Comparison of ENCODE assay signal across 20 cellular contexts in the genomic region with DNA sequence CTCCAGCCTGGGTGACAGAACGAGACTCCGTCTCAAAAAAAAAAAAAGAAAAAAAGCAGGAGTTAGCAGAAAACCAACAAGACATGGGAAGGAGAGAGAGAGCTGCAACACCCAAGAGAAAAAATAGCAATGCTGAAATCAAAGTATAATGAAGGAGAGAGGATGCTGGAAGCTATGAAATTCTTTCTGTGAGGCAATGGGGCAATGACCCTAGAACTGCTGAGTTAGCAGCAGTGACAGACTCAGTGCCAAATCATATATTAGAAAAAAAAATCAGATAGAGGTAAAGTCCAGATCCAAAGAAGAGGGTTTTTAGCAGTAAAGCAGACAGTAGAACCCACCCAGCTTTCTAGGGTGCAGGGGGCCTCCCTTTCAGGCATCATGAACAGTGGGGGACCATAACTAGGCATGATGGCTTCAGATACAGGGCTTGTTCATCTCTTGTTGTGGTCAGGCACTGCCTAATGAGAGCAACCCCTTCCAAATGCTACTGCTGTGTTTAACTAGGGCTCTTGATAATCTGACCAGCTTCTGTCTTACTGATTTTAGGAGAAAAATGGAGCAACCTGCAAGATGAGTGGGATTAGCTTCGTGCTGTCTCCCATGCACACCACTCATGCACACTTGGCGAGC. TPM values are rescaled to one million over a fixed set of nuclear protein-coding genes. Genes with fewer than 3 reads are reported as not detected.
DNase-seq lines count a peak whose midpoint lies in the region; ATAC-seq, FAIRE-seq and TF ChIP-seq lines count a peak whose summit lies in the region.
"Had no signal": no experiment of that assay in that cellular context is flagged by ENCODE, and none has a peak within 500 bp of the region (broad histone marks: within the 10 kb centered on the region; RNA-seq: fewer than 3 reads in every experiment).

No MANE protein-coding gene starts in this region.

- H3K4me2 ChIP-seq in K562 (ENCODE audit: insufficient read depth, low read length) (no peak overlapping the region), HepG2 (ENCODE audit: low read depth, low read length) (no peak overlapping the region), neuronal stem cell (ENCODE audit: insufficient read depth, low read length, poor library complexity, severe bottlenecking) (no peak overlapping the region)

- H3K27ac ChIP-seq in K562 (ENCODE audit: extremely low read depth, low read depth, low read length), result no peak overlapping the region
- no peak overlapping the region for H3K27ac ChIP-seq in HepG2 (ENCODE audit: extremely low read length, insufficient read depth, low read length)
- H3K27ac ChIP-seq in neuronal stem cell (replicated peaks; ENCODE audit: low read length), result no peak overlapping the region
- H3K27ac ChIP-seq in CD4-positive, alpha-beta T cell (ENCODE audit: low read depth, low read length), result no peak overlapping the region
- H3K27ac ChIP-seq: GM23248 had no signal

- H3K79me1 ChIP-seq in neuronal stem cell (ENCODE audit: low read depth, low read length), result no peaks in the 10 kb centered on the region

- no peak overlapping the region for H3K14ac ChIP-seq in neuronal stem cell (ENCODE audit: low read length)

- no peak overlapping the region for H3K23ac ChIP-seq in neuronal stem cell (ENCODE audit: low read depth, low read length, poor library complexity)

- no peak overlapping the region for H2BK12ac ChIP-seq in neuronal stem cell (ENCODE audit: low read length)

- no peak overlapping the region for H2AFZ ChIP-seq in K562 (ENCODE audit: low read depth, low read length)
- no peak overlapping the region for H2AFZ ChIP-seq in HepG2 (ENCODE audit: low read length)
- no peak overlapping the region for H2AFZ ChIP-seq in neuronal stem cell (ENCODE audit: low read length)
- H2AFZ ChIP-seq: GM23248 had no signal

- H3K9ac ChIP-seq in K562 (ENCODE audit: insufficient read depth in 1 of 2, low read depth in 2 of 2, low read length in 2 of 2) (no peak overlapping the region), HepG2 (ENCODE audit: insufficient read depth, low read depth, low read length) (no peak overlapping the region), neuronal stem cell (ENCODE audit: low read depth, low read length, poor library complexity) (no peak overlapping the region)
- H3K9ac ChIP-seq: GM23248 had no signal

- H4K91ac ChIP-seq in neuronal stem cell (ENCODE audit: low read depth, low read length, poor library complexity), result no peak overlapping the region

- no peak overlapping the region for H3K4ac ChIP-seq in neuronal stem cell (ENCODE audit: low read length)

- TF ChIP-seq EP300 in K562 (IDR thresholded peaks at IDR 0.05; ENCODE audit: low read length) (no peak), HepG2 (IDR thresholded peaks at IDR 0.05; ENCODE audit: low read depth in 2 of 2, low read length in 2 of 2) (no peak), HepG2 (CRISPR knock-in tag; IDR thresholded peaks at IDR 0.05; ENCODE audit: borderline replicate concordance) (no peak)

- FAIRE-seq in K562 (lab: Jason Lieb, UNC) (no peak), HepG2 (lab: Jason Lieb, UNC) (no peak)
- FAIRE-seq: G401.6, GM12892, GM19239 had no signal

- H3K4me1 ChIP-seq in K562 (replicated peaks in 1 of 2; ENCODE audit: control insufficient read depth in 2 of 2, insufficient read depth in 2 of 2, low read length in 2 of 2), result no peaks in the 10 kb centered on the region
- peaks cover 82% of the 10 kb centered on the region for H3K4me1 ChIP-seq in HepG2 (ENCODE audit: insufficient read depth, low read length)
- H3K4me1 ChIP-seq in neuronal stem cell (ENCODE audit: control insufficient read depth in 2 of 2, insufficient read depth in 1 of 2, low read depth in 1 of 2, low read length in 2 of 2), result peaks cover under 1 to 8% of the 10 kb centered on the region in 2 donors

- peak overlapping the region; percentile 62 for H3K18ac ChIP-seq in neuronal stem cell (ENCODE audit: low read length)

- TF ChIP-seq RAD21 in K562 (CRISPR knock-in tag; conservative IDR thresholded peaks at IDR 0.05 in 1 of 2, IDR thresholded peaks at IDR 0.05 in 1 of 2) (no peak), HepG2 (CRISPR knock-in tag; IDR thresholded peaks at IDR 0.05) (no peak)

- no peak overlapping the region for H2BK5ac ChIP-seq in neuronal stem cell (ENCODE audit: low read length)

- peaks cover 23% of the 10 kb centered on the region for H3K27me3 Mint-ChIP-seq in CD4-positive, alpha-beta T cell

- H4K20me1 ChIP-seq in K562 (replicated peaks; ENCODE audit: control insufficient read depth, insufficient read depth, low read length) (no peaks in the 10 kb centered on the region), HepG2 (ENCODE audit: insufficient read depth, low read length) (no peaks in the 10 kb centered on the region)

- ATAC-seq in K562, result no peak
- ATAC-seq in HepG2, result no peak
- ATAC-seq in CD4-positive, alpha-beta T cell (ENCODE audit: poor library complexity), result no peak
- ATAC-seq in stimulated activated effector memory CD8-positive, alpha-beta T cell treated with anti-CD3 and anti-CD28 coated beads, Interleukin-12 subunit alpha, Interleukin-12 subunit beta, amount 100 ng/mL, for 72 hours, result no peak
- ATAC-seq: CD8-positive, alpha-beta T cell had no signal

- H3K27ac Mint-ChIP-seq in CD4-positive, alpha-beta T cell, result no peak overlapping the region
- no peak overlapping the region for H3K27ac Mint-ChIP-seq in stimulated activated effector memory CD8-positive, alpha-beta T cell treated with anti-CD3 and anti-CD28 coated beads, Interleukin-12 subunit alpha, Interleukin-12 subunit beta, amount 100 ng/mL, for 72 hours
- H3K27ac Mint-ChIP-seq: CD8-positive, alpha-beta T cell had no signal

- H3K4me3 ChIP-seq in K562, result no peak overlapping the region
- H3K4me3 ChIP-seq in HepG2 (replicated peaks in 1 of 3; ENCODE audit: insufficient read depth in 1 of 3, low read depth in 2 of 3, low read length in 3 of 3), result no peak overlapping the region
- no peak overlapping the region for H3K4me3 ChIP-seq in neuronal stem cell (ENCODE audit: low read length in 2 of 2)
- H3K4me3 ChIP-seq: GM23248, HAP-1 had no signal

- BruUV-seq in K562 (replicated peaks; lab: Mats Ljungman, UMichigan), result no TSS peak
- no TSS peak for BruUV-seq in HepG2 (replicated peaks; lab: Mats Ljungman, UMichigan)

- no peak for TF ChIP-seq POLR2A in K562 (conservative IDR thresholded peaks at IDR 0.05)
- no peak for TF ChIP-seq POLR2A in HepG2 (IDR thresholded peaks at IDR 0.05; ENCODE audit: insufficient read depth in 1 of 2, low read depth in 2 of 2, low read length in 2 of 2)

- H2BK120ac ChIP-seq in neuronal stem cell (ENCODE audit: low read depth, low read length), result no peak overlapping the region

- CTCF ChIA-PET in K562 (lab: Yijun Ruan, JAX; ENCODE audit: low intra/inter-chr PET ratio), result no interaction called here
- CTCF ChIA-PET in HepG2 (lab: Yijun Ruan, JAX; ENCODE audit: low intra/inter-chr PET ratio, low total read pairs), result no interaction called here
- CTCF ChIA-PET in CD4-positive, alpha-beta T cell (lab: Charles Lee), result no interaction called here

- H3K4me1 Mint-ChIP-seq in CD4-positive, alpha-beta T cell (ENCODE audit: low read depth), result no peaks in the 10 kb centered on the region
- no peaks in the 10 kb centered on the region for H3K4me1 Mint-ChIP-seq in stimulated activated effector memory CD8-positive, alpha-beta T cell treated with anti-CD3 and anti-CD28 coated beads, Interleukin-12 subunit alpha, Interleukin-12 subunit beta, amount 100 ng/mL, for 72 hours

- H2AK5ac ChIP-seq in neuronal stem cell (ENCODE audit: low read depth, low read length), result no peak overlapping the region

- no peaks in the 10 kb centered on the region for H3K9me3 ChIP-seq in K562 (replicated peaks; ENCODE audit: control insufficient read depth, insufficient read depth, low read depth, low read length)
- H3K9me3 ChIP-seq in HepG2 (ENCODE audit: low read length), result no peaks in the 10 kb centered on the region
- H3K9me3 ChIP-seq in neuronal stem cell (replicated peaks in 1 of 2; ENCODE audit: control insufficient read depth in 2 of 2, insufficient read depth in 1 of 2, low read depth in 1 of 2, low read length in 2 of 2), result no peaks in the 10 kb centered on the region
- no peaks in the 10 kb centered on the region for H3K9me3 ChIP-seq in CD4-positive, alpha-beta T cell (ENCODE audit: control insufficient read depth, low read length)
- H3K9me3 ChIP-seq: Caco-2, HAP-1 had no signal

- no peak overlapping the region for H4K8ac ChIP-seq in neuronal stem cell (ENCODE audit: low read depth, low read length)

- no peaks in the 10 kb centered on the region for H3K9me1 ChIP-seq in K562 (ENCODE audit: control insufficient read depth, insufficient read depth, low read length)

- no peak overlapping the region for H3K4me3 Mint-ChIP-seq in CD4-positive, alpha-beta T cell
- H3K4me3 Mint-ChIP-seq in stimulated activated effector memory CD8-positive, alpha-beta T cell treated with anti-CD3 and anti-CD28 coated beads, Interleukin-12 subunit alpha, Interleukin-12 subunit beta, amount 100 ng/mL, for 72 hours, result no peak overlapping the region
- H3K4me3 Mint-ChIP-seq: CD8-positive, alpha-beta T cell had no signal

- in situ Hi-C loops in K562 (cut with MboI), result no loop called here
- in situ Hi-C loops in HepG2 (cut with HindIII; ENCODE audit: extremely low pct_ligation_motif_present, low pct_unique_long_range_greater_than_20kb), result no loop called here

- H3K9me3 Mint-ChIP-seq in CD4-positive, alpha-beta T cell, result no peaks in the 10 kb centered on the region
- no peaks in the 10 kb centered on the region for H3K9me3 Mint-ChIP-seq in stimulated activated effector memory CD8-positive, alpha-beta T cell treated with anti-CD3 and anti-CD28 coated beads, Interleukin-12 subunit alpha, Interleukin-12 subunit beta, amount 100 ng/mL, for 72 hours
- H3K9me3 Mint-ChIP-seq: CD8-positive, alpha-beta T cell had no signal

- WGBS in K562 (ENCODE audit: insufficient coverage, low coverage, missing lambda C conversion rate), result 0% methylated on average over 2 of the region's 4 CpGs
- 97% methylated on average over 4 of the region's 4 CpGs for WGBS in HepG2 (ENCODE audit: low lambda C conversion rate)
- no CpG with 5 or more reads among the region's 4 CpGs for WGBS in neuronal stem cell (ENCODE audit: extremely low coverage in 2 of 2, insufficient read length in 2 of 2, insufficient replicate concordance in 1 of 2), 2 donors

- H3K36me3 ChIP-seq in K562 (ENCODE audit: control insufficient read depth, insufficient read depth, low read length), result no peaks in the 10 kb centered on the region
- H3K36me3 ChIP-seq in HepG2 (replicated peaks in 1 of 2; ENCODE audit: control insufficient read depth in 1 of 2, insufficient read depth in 2 of 2, low read length in 2 of 2), result no peaks in the 10 kb centered on the region
- no peaks in the 10 kb centered on the region for H3K36me3 ChIP-seq in neuronal stem cell (replicated peaks in 1 of 2; ENCODE audit: control insufficient read depth in 2 of 2, insufficient read depth in 2 of 2, low read length in 2 of 2)
- H3K36me3 ChIP-seq: HAP-1 had no signal

- intact Hi-C loops in K562 (cut with micrococcal nuclease), result no loop called here
- intact Hi-C loops in HepG2 (cut with micrococcal nuclease; ENCODE audit: unreplicated experiment), result no loop called here
- intact Hi-C loops in CD4-positive, alpha-beta T cell (cut with DNase I, micrococcal nuclease), result no loop called here

- TF ChIP-seq CTCF in K562 (IDR thresholded peaks at IDR 0.05 in 2 of 3, conservative IDR thresholded peaks at IDR 0.05 in 1 of 3; ENCODE audit: insufficient read depth in 2 of 3, low read depth in 1 of 3, low read length in 3 of 3), result no peak
- TF ChIP-seq CTCF in HepG2 (CRISPR knock-in tag; IDR thresholded peaks at IDR 0.05), result no peak
- no peak for TF ChIP-seq CTCF in CD4-positive, alpha-beta T cell (IDR thresholded peaks at IDR 0.05)

- no peak overlapping the region for H2BK15ac ChIP-seq in neuronal stem cell (ENCODE audit: low read length)

- H3K79me2 ChIP-seq in K562 (ENCODE audit: control insufficient read depth, insufficient read depth, low read length), result no peaks in the 10 kb centered on the region
- no peaks in the 10 kb centered on the region for H3K79me2 ChIP-seq in HepG2 (ENCODE audit: insufficient read depth, low read length)

- no peaks in the 10 kb centered on the region for H3K36me3 Mint-ChIP-seq in CD4-positive, alpha-beta T cell (ENCODE audit: low read depth)
- no peaks in the 10 kb centered on the region for H3K36me3 Mint-ChIP-seq in stimulated activated effector memory CD8-positive, alpha-beta T cell treated with anti-CD3 and anti-CD28 coated beads, Interleukin-12 subunit alpha, Interleukin-12 subunit beta, amount 100 ng/mL, for 72 hours
- H3K36me3 Mint-ChIP-seq: CD8-positive, alpha-beta T cell had no signal

- H3K27me3 ChIP-seq in K562 (ENCODE audit: control insufficient read depth in 2 of 2, insufficient read depth in 2 of 2, low read length in 2 of 2) (peaks cover 0 to 3% of the 10 kb centered on the region in 2 experiments; a peak in 3 of 5 replicates), HepG2 (ENCODE audit: control insufficient read depth in 1 of 2, insufficient read depth in 2 of 2, low read length in 2 of 2) (no peaks in the 10 kb centered on the region), neuronal stem cell (ENCODE audit: control insufficient read depth in 3 of 3, insufficient read depth in 3 of 3, low read depth in 1 of 3, low read length in 3 of 3) (no peaks in the 10 kb centered on the region)
- peaks cover 5% of the 10 kb centered on the region for H3K27me3 ChIP-seq in CD4-positive, alpha-beta T cell (ENCODE audit: control insufficient read depth, insufficient read depth, low read length)

- POLR2A ChIA-PET in K562 (lab: Yijun Ruan, JAX), result interaction anchor here (1.2 to 1.5 kb wide), 2 partner anchors 12 to 13 kb away, joined by 3 to 6 read pairs; no protein-coding TSS in a partner anchor
- POLR2A ChIA-PET in HepG2 (lab: Yijun Ruan, JAX), result interaction anchor here (1.3 kb wide), 1 partner anchor 88 kb away, joined by 5 read pairs; no protein-coding TSS in a partner anchor
- POLR2A ChIA-PET in CD4-positive, alpha-beta T cell (lab: Charles Lee), result no interaction called here

- DNase-seq in K562 (ENCODE audit: extremely low read depth in 1 of 4, low spot score in 3 of 4) (no peak), HepG2 (ENCODE audit: low spot score) (no peak), neuronal stem cell (ENCODE audit: low spot score) (no peak), NCI-H526 (lab: John Stamatoyannopoulos, UW) (no peak)
- DNase-seq in CD4-positive, alpha-beta T cell, result no peak
- DNase-seq in stimulated activated effector memory CD8-positive, alpha-beta T cell treated with anti-CD3 and anti-CD28 coated beads, Interleukin-12 subunit alpha, Interleukin-12 subunit beta, amount 100 ng/mL, for 72 hours (ENCODE audit: low spot score in 2 of 2), result no peak
- DNase-seq: 8988T; C1 segment of cervical spinal cord; Caco-2; CD8-positive, alpha-beta T cell; DMS153; DND-41; GM23248 had no signal

RNA-seq across cellular contexts. Expression of gene SLC17A2, which starts 26.9 kb away (rescaled TPM):
- total RNA-seq in K562 (2011; cell fraction: chromatin; rRNA removed; ENCODE audit: low replicate concordance), result not detected in 2 replicates
- total RNA-seq in K562 (2011; cell fraction: nucleolus; rRNA removed), result not detected in 2 replicates
- not detected in 2 replicates for total RNA-seq in K562 (2011; cell fraction: nucleoplasm; rRNA removed)
- total RNA-seq in K562 (2014; rRNA removed), result not detected in 2 replicates
- not detected in 2 replicates for total RNA-seq in K562 (2014; rRNA removed; fragmentation: Illumina TruSeq; extraction: Trizol)
- total RNA-seq in K562 (2015; rRNA removed; fragmentation: Illumina TruSeq; extraction: Trizol), result not detected in 2 replicates
- not detected in 2 replicates for total RNA-seq in K562 (2021)
- polyA plus RNA-seq in K562 (2011; rRNA removed), result not detected in 2 replicates
- not detected in 2 replicates for polyA plus RNA-seq in K562 (2011; cell fraction: cytosol; rRNA removed)
- not detected in 2 replicates for polyA plus RNA-seq in K562 (2011; cell fraction: nucleus; rRNA removed)
- polyA plus RNA-seq in K562 (2012), result not detected in 2 replicates
- polyA plus RNA-seq in K562 (2014; fragmentation: Illumina TruSeq; extraction: Trizol), result not detected in 2 replicates
- not detected for polyA plus RNA-seq in K562 (2014; fragmentation: Nextera tagmentation; extraction: Ambion mirVana)
- polyA plus RNA-seq in K562 (2014; rRNA removed), result not detected in 2 replicates
- polyA minus RNA-seq in K562 (2011; rRNA and poly(A)+ RNA removed), result not detected in 2 replicates
- polyA minus RNA-seq in K562 (2011; cell fraction: cytosol; rRNA and poly(A)+ RNA removed), result not detected in 2 replicates
- not detected in 2 replicates for polyA minus RNA-seq in K562 (2011; cell fraction: nucleus; rRNA and poly(A)+ RNA removed)
- 7.0 and 11.2 TPM in 2 replicates for total RNA-seq in HepG2 (2016; rRNA removed; fragmentation: Illumina TruSeq; extraction: Trizol)
- total RNA-seq in HepG2 (2016; cell fraction: cytosol; rRNA removed; fragmentation: Illumina TruSeq; extraction: Trizol; ENCODE audit: low read depth), result 2.2 and 2.7 TPM in 2 replicates
- total RNA-seq in HepG2 (2016; cell fraction: insoluble cytoplasmic fraction; rRNA removed; fragmentation: Illumina TruSeq; extraction: Trizol), result 9.2 and 10.7 TPM in 2 replicates
- 5.8 and 6.7 TPM in 2 replicates for total RNA-seq in HepG2 (2016; cell fraction: membrane; rRNA removed; fragmentation: Illumina TruSeq; extraction: Trizol)
- 9.4 and 10.7 TPM in 2 replicates for total RNA-seq in HepG2 (2016; cell fraction: nucleus; rRNA removed; fragmentation: Illumina TruSeq; extraction: Trizol)
- 32.4 and 46.4 TPM in 2 replicates for polyA plus RNA-seq in HepG2 (2011; rRNA removed)
- 25.3 and 48.3 TPM in 2 replicates for polyA plus RNA-seq in HepG2 (2011; cell fraction: cytosol; rRNA removed)
- 27.5 and 41.5 TPM in 2 replicates for polyA plus RNA-seq in HepG2 (2011; cell fraction: nucleus; rRNA removed)
- 29.6 and 59.7 TPM in 2 replicates for polyA plus RNA-seq in HepG2 (2012)
- polyA plus RNA-seq in HepG2 (2016; cell fraction: cytosol; fragmentation: Illumina TruSeq; extraction: Trizol; ENCODE audit: low read depth), result 0.93 and 0.97 TPM in 2 replicates
- 6.3 and 7.7 TPM in 2 replicates for polyA plus RNA-seq in HepG2 (2016; cell fraction: insoluble cytoplasmic fraction; fragmentation: Illumina TruSeq; extraction: Trizol; ENCODE audit: low read depth)
- polyA plus RNA-seq in HepG2 (2016; cell fraction: membrane; fragmentation: Illumina TruSeq; extraction: Trizol; ENCODE audit: low read depth), result 2.5 and 2.7 TPM in 2 replicates
- polyA plus RNA-seq in HepG2 (2016; cell fraction: nucleus; fragmentation: Illumina TruSeq; extraction: Trizol; ENCODE audit: insufficient read depth, low read depth), result 13.0 and 13.3 TPM in 2 replicates
- 42.4 TPM in 1 of 2 replicates, not detected in the other for polyA minus RNA-seq in HepG2 (2011; rRNA and poly(A)+ RNA removed; ENCODE audit: low replicate concordance)
- polyA minus RNA-seq in HepG2 (2011; cell fraction: cytosol; rRNA and poly(A)+ RNA removed), result 14.6 and 22.0 TPM in 2 replicates
- 23.2 and 41.0 TPM in 2 replicates for polyA minus RNA-seq in HepG2 (2011; cell fraction: nucleus; rRNA and poly(A)+ RNA removed)
- polyA plus RNA-seq in neuronal stem cell (2013, experiment 1 of 2), result not detected
- not detected for polyA plus RNA-seq in neuronal stem cell (2013, experiment 2 of 2)
- total RNA-seq in CD4-positive, alpha-beta T cell, result not detected
- total RNA-seq: A673; Caco-2; CD8-positive, alpha-beta T cell; GM23248; H4 had no signal
- polyA plus RNA-seq: BJ, GM23248 had no signal

RNA-seq across cellular contexts. Expression of gene SLC17A3, which starts 29.5 kb away (rescaled TPM):
- total RNA-seq in K562 (2011; cell fraction: chromatin; rRNA removed; ENCODE audit: low replicate concordance), result not detected in 2 replicates
- not detected in 2 replicates for total RNA-seq in K562 (2011; cell fraction: nucleolus; rRNA removed)
- total RNA-seq in K562 (2011; cell fraction: nucleoplasm; rRNA removed), result not detected in 2 replicates
- total RNA-seq in K562 (2014; rRNA removed), result not detected in 2 replicates
- total RNA-seq in K562 (2014; rRNA removed; fragmentation: Illumina TruSeq; extraction: Trizol), result not detected in 2 replicates
- total RNA-seq in K562 (2015; rRNA removed; fragmentation: Illumina TruSeq; extraction: Trizol), result not detected in 2 replicates
- total RNA-seq in K562 (2021), result not detected in 2 replicates
- polyA plus RNA-seq in K562 (2011; rRNA removed), result 0.08 TPM in 1 of 2 replicates, not detected in the other
- polyA plus RNA-seq in K562 (2011; cell fraction: cytosol; rRNA removed), result not detected in 2 replicates
- 0.11 TPM in 1 of 2 replicates, not detected in the other for polyA plus RNA-seq in K562 (2011; cell fraction: nucleus; rRNA removed)
- 0.32 TPM in 1 of 2 replicates, not detected in the other for polyA plus RNA-seq in K562 (2012)
- not detected in 2 replicates for polyA plus RNA-seq in K562 (2014; fragmentation: Illumina TruSeq; extraction: Trizol)
- polyA plus RNA-seq in K562 (2014; fragmentation: Nextera tagmentation; extraction: Ambion mirVana), result under 1 TPM in 1 of 2 experiments, not detected in 1; 0.04 TPM
- not detected in 2 replicates for polyA plus RNA-seq in K562 (2014; rRNA removed)
- polyA minus RNA-seq in K562 (2011; rRNA and poly(A)+ RNA removed), result not detected in 2 replicates
- not detected in 2 replicates for polyA minus RNA-seq in K562 (2011; cell fraction: cytosol; rRNA and poly(A)+ RNA removed)
- polyA minus RNA-seq in K562 (2011; cell fraction: nucleus; rRNA and poly(A)+ RNA removed), result not detected in 2 replicates
- 0.09 TPM in 1 of 2 replicates, not detected in the other for total RNA-seq in HepG2 (2016; rRNA removed; fragmentation: Illumina TruSeq; extraction: Trizol)
- total RNA-seq in HepG2 (2016; cell fraction: cytosol; rRNA removed; fragmentation: Illumina TruSeq; extraction: Trizol; ENCODE audit: low read depth), result not detected in 2 replicates
- not detected in 2 replicates for total RNA-seq in HepG2 (2016; cell fraction: insoluble cytoplasmic fraction; rRNA removed; fragmentation: Illumina TruSeq; extraction: Trizol)
- not detected in 2 replicates for total RNA-seq in HepG2 (2016; cell fraction: membrane; rRNA removed; fragmentation: Illumina TruSeq; extraction: Trizol)
- total RNA-seq in HepG2 (2016; cell fraction: nucleus; rRNA removed; fragmentation: Illumina TruSeq; extraction: Trizol), result not detected in 2 replicates
- 0.08 and 0.11 TPM in 2 replicates for polyA plus RNA-seq in HepG2 (2011; rRNA removed)
- 0.05 TPM in 1 of 2 replicates, not detected in the other for polyA plus RNA-seq in HepG2 (2011; cell fraction: cytosol; rRNA removed)
- 0.48 and 0.58 TPM in 2 replicates for polyA plus RNA-seq in HepG2 (2011; cell fraction: nucleus; rRNA removed)
- polyA plus RNA-seq in HepG2 (2012), result 0.60 and 2.0 TPM in 2 replicates
- polyA plus RNA-seq in HepG2 (2016; cell fraction: cytosol; fragmentation: Illumina TruSeq; extraction: Trizol; ENCODE audit: low read depth), result not detected in 2 replicates
- polyA plus RNA-seq in HepG2 (2016; cell fraction: insoluble cytoplasmic fraction; fragmentation: Illumina TruSeq; extraction: Trizol; ENCODE audit: low read depth), result not detected in 2 replicates
- polyA plus RNA-seq in HepG2 (2016; cell fraction: membrane; fragmentation: Illumina TruSeq; extraction: Trizol; ENCODE audit: low read depth), result not detected in 2 replicates
- not detected in 2 replicates for polyA plus RNA-seq in HepG2 (2016; cell fraction: nucleus; fragmentation: Illumina TruSeq; extraction: Trizol; ENCODE audit: insufficient read depth, low read depth)
- polyA minus RNA-seq in HepG2 (2011; rRNA and poly(A)+ RNA removed; ENCODE audit: low replicate concordance), result not detected in 2 replicates
- polyA minus RNA-seq in HepG2 (2011; cell fraction: cytosol; rRNA and poly(A)+ RNA removed), result not detected in 2 replicates
- not detected in 2 replicates for polyA minus RNA-seq in HepG2 (2011; cell fraction: nucleus; rRNA and poly(A)+ RNA removed)
- polyA plus RNA-seq in neuronal stem cell (2013, experiment 1 of 2), result 0.03 TPM
- polyA plus RNA-seq in neuronal stem cell (2013, experiment 2 of 2), result not detected
- total RNA-seq in CD4-positive, alpha-beta T cell, result under 1 TPM; 0.30 to 0.50 TPM
- total RNA-seq: A673, Caco-2, GM23248 had no signal
- polyA plus RNA-seq: BJ, GM23248 had no signal

RNA-seq across cellular contexts. Expression of gene TRIM38, which starts 59.0 kb away (rescaled TPM):
- 7.8 and 13.4 TPM in 2 replicates for total RNA-seq in K562 (2011; cell fraction: chromatin; rRNA removed; ENCODE audit: low replicate concordance)
- 4.8 and 5.9 TPM in 2 replicates for total RNA-seq in K562 (2011; cell fraction: nucleolus; rRNA removed)
- total RNA-seq in K562 (2011; cell fraction: nucleoplasm; rRNA removed), result 8.2 and 15.0 TPM in 2 replicates
- total RNA-seq in K562 (2014; rRNA removed) (4.4 and 4.8 TPM in 2 replicates), K562 (2014; rRNA removed; fragmentation: Illumina TruSeq; extraction: Trizol) (6.5 and 7.3 TPM in 2 replicates), K562 (2015; rRNA removed; fragmentation: Illumina TruSeq; extraction: Trizol) (6.1 and 6.7 TPM in 2 replicates), K562 (2021) (5.3 and 6.3 TPM in 2 replicates), HepG2 (2016; rRNA removed; fragmentation: Illumina TruSeq; extraction: Trizol) (2.5 and 3.6 TPM in 2 replicates)
- polyA plus RNA-seq in K562 (2011; rRNA removed) (4.8 and 6.7 TPM in 2 replicates), K562 (2014; fragmentation: Illumina TruSeq; extraction: Trizol) (5.9 and 6.6 TPM in 2 replicates), K562 (2014; fragmentation: Nextera tagmentation; extraction: Ambion mirVana) (1 to 10 TPM; 1.7 to 2.3 TPM), K562 (2014; rRNA removed) (5.2 and 5.7 TPM in 2 replicates), HepG2 (2011; rRNA removed) (3.1 and 3.7 TPM in 2 replicates)
- 2.0 and 2.8 TPM in 2 replicates for polyA plus RNA-seq in K562 (2011; cell fraction: cytosol; rRNA removed)
- polyA plus RNA-seq in K562 (2011; cell fraction: nucleus; rRNA removed), result 6.6 and 8.0 TPM in 2 replicates
- polyA plus RNA-seq in K562 (2012), result 3.9 and 8.4 TPM in 2 replicates
- 7.4 and 7.6 TPM in 2 replicates for polyA minus RNA-seq in K562 (2011; rRNA and poly(A)+ RNA removed)
- 2.9 and 3.2 TPM in 2 replicates for polyA minus RNA-seq in K562 (2011; cell fraction: cytosol; rRNA and poly(A)+ RNA removed)
- polyA minus RNA-seq in K562 (2011; cell fraction: nucleus; rRNA and poly(A)+ RNA removed), result 5.3 and 6.3 TPM in 2 replicates
- 0.40 and 0.44 TPM in 2 replicates for total RNA-seq in HepG2 (2016; cell fraction: cytosol; rRNA removed; fragmentation: Illumina TruSeq; extraction: Trizol; ENCODE audit: low read depth)
- total RNA-seq in HepG2 (2016; cell fraction: insoluble cytoplasmic fraction; rRNA removed; fragmentation: Illumina TruSeq; extraction: Trizol), result 2.6 and 3.4 TPM in 2 replicates
- total RNA-seq in HepG2 (2016; cell fraction: membrane; rRNA removed; fragmentation: Illumina TruSeq; extraction: Trizol), result 1.1 TPM in 2 replicates
- total RNA-seq in HepG2 (2016; cell fraction: nucleus; rRNA removed; fragmentation: Illumina TruSeq; extraction: Trizol), result 3.4 TPM in 2 replicates
- 1.1 and 1.8 TPM in 2 replicates for polyA plus RNA-seq in HepG2 (2011; cell fraction: cytosol; rRNA removed)
- polyA plus RNA-seq in HepG2 (2011; cell fraction: nucleus; rRNA removed), result 4.0 and 5.6 TPM in 2 replicates
- polyA plus RNA-seq in HepG2 (2012), result 2.3 and 2.9 TPM in 2 replicates
- polyA plus RNA-seq in HepG2 (2016; cell fraction: cytosol; fragmentation: Illumina TruSeq; extraction: Trizol; ENCODE audit: low read depth), result 0.16 and 0.17 TPM in 2 replicates
- 2.1 and 2.5 TPM in 2 replicates for polyA plus RNA-seq in HepG2 (2016; cell fraction: insoluble cytoplasmic fraction; fragmentation: Illumina TruSeq; extraction: Trizol; ENCODE audit: low read depth)
- 0.42 and 0.45 TPM in 2 replicates for polyA plus RNA-seq in HepG2 (2016; cell fraction: membrane; fragmentation: Illumina TruSeq; extraction: Trizol; ENCODE audit: low read depth)
- polyA plus RNA-seq in HepG2 (2016; cell fraction: nucleus; fragmentation: Illumina TruSeq; extraction: Trizol; ENCODE audit: insufficient read depth, low read depth), result 4.1 and 4.8 TPM in 2 replicates
- polyA minus RNA-seq in HepG2 (2011; rRNA and poly(A)+ RNA removed; ENCODE audit: low replicate concordance), result 2.6 and 4.4 TPM in 2 replicates
- 1.8 and 2.8 TPM in 2 replicates for polyA minus RNA-seq in HepG2 (2011; cell fraction: cytosol; rRNA and poly(A)+ RNA removed)
- polyA minus RNA-seq in HepG2 (2011; cell fraction: nucleus; rRNA and poly(A)+ RNA removed), result 8.8 and 11.1 TPM in 2 replicates
- 0.10 TPM for polyA plus RNA-seq in neuronal stem cell (2013, experiment 1 of 2)
- 0.10 TPM for polyA plus RNA-seq in neuronal stem cell (2013, experiment 2 of 2)
- total RNA-seq in CD4-positive, alpha-beta T cell, result 10 to 100 TPM; 17.0 to 17.5 TPM

Comparison
In these comparisons a context has a peak if more than half of its experiments do, and no peak if none do; other contexts are left out.
1. Of the 241 proteins assayed by ChIP-seq in both HepG2 and K562: peak only in HepG2: MAFF; only in K562: MAFG; in both: MAFK; in neither: 238.